Comparison of ENCODE assay signal across 20 cellular contexts in the genomic region with DNA sequence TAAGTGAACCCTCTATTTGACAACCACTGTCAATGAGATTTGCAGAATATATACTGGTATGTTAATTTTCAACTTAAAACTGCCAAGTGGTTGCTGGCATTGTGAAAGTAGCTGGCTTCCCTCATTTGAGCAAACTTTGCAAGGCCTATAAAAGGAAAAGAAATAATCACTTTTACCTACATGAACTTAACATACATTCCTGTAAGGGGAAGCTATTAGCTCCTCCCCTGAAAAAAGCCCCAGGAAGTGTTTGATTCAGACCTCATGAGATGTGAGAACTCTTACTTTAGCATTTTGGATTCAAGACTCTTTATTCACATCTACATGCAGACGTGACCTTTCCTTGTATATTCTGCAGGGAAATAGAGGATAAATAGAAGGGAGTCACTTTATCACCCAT.
A peak's percentile ranks its signal among the peaks of the same experiment; 100 is the strongest.
DNase-seq lines count a peak whose midpoint lies in the region; ATAC-seq and TF ChIP-seq lines count a peak whose summit lies in the region.
"Had no signal": no experiment of that assay in that cellular context is flagged by ENCODE, and none has a peak within 500 bp of the region (broad histone marks: within the 10 kb centered on the region; RNA-seq: fewer than 3 reads in every experiment).

No MANE protein-coding gene starts in this region.

- H3K9me3 Mint-ChIP-seq in nephron progenitor cell: no peaks in the 10 kb centered on the region
- H3K9me3 Mint-ChIP-seq: activated naive CD8-positive, alpha-beta T cell treated with anti-CD3 and anti-CD28 coated beads, Interleukin-2, amount 10 ng/mL, durations not matched to agents 7 days and 5 days had no signal

- no peak for DNase-seq in nephron progenitor cell
- no peak for DNase-seq in foreskin fibroblast
- DNase-seq in cerebellar nuclear complex (lab: John Stamatoyannopoulos, UW): no peak
- no peak for DNase-seq in OCI-LY7 (ENCODE audit: low spot score)
- DNase-seq: activated CD4-positive, alpha-beta T cell treated with anti-CD3 and anti-CD28 coated beads, Interleukin-2, amount 50 U/mL, for 48 hours; activated naive CD8-positive, alpha-beta T cell treated with anti-CD3 and anti-CD28 coated beads, Interleukin-2, amount 10 ng/mL, durations not matched to agents 7 days and 5 days; activated T-cell treated with anti-CD3 and anti-CD28 coated beads, Interleukin-2, amount 50 U/mL, for 48 hours; effector CD4-positive, alpha-beta T cell; EL; heart left ventricle; kidney glomerular epithelial cell; NCI-H1417 treated with DMSO at 0.1 percent for 48 hours; NCI-H524 treated with DMSO at 0.1 percent for 48 hours; stimulated activated CD4-positive, alpha-beta T cell treated with anti-CD3 and anti-CD28 coated beads, Interleukin-15, amount 100 ng/mL, for 24 hours had no signal

- no peaks in the 10 kb centered on the region for H3K27me3 ChIP-seq in Loucy (ENCODE audit: insufficient read depth, low read length, poor library complexity, severe bottlenecking)
- H3K27me3 ChIP-seq: cardiac muscle cell had no signal

- H3K27ac ChIP-seq in OCI-LY7 (ENCODE audit: low read depth, low read length, poor library complexity, severe bottlenecking): no peak overlapping the region
- H3K27ac ChIP-seq: cardiac muscle cell, heart left ventricle had no signal

- POLR2A ChIA-PET in OCI-LY7 (lab: Charles Lee): no interaction called here

- no peaks in the 10 kb centered on the region for H3K4me1 Mint-ChIP-seq in nephron progenitor cell
- H3K4me1 Mint-ChIP-seq: activated naive CD8-positive, alpha-beta T cell treated with anti-CD3 and anti-CD28 coated beads, Interleukin-2, amount 10 ng/mL, durations not matched to agents 7 days and 5 days had no signal

- H3K27ac Mint-ChIP-seq in nephron progenitor cell: no peak overlapping the region
- H3K27ac Mint-ChIP-seq: activated naive CD8-positive, alpha-beta T cell treated with anti-CD3 and anti-CD28 coated beads, Interleukin-2, amount 10 ng/mL, durations not matched to agents 7 days and 5 days had no signal

- H3K79me2 ChIP-seq in Loucy (ENCODE audit: insufficient read depth, low read length) (no peaks in the 10 kb centered on the region), OCI-LY7 (ENCODE audit: insufficient read depth, low read depth, low read length) (no peaks in the 10 kb centered on the region)

- peak overlapping the region; percentile 50 for H2AFZ ChIP-seq in Loucy (ENCODE audit: low read length)
- no peak overlapping the region for H2AFZ ChIP-seq in OCI-LY7 (ENCODE audit: low read length)

- no peaks in the 10 kb centered on the region for H3F3A ChIP-seq in Loucy (ENCODE audit: low read depth)

- no peaks in the 10 kb centered on the region for H3K9me3 ChIP-seq in Loucy (ENCODE audit: insufficient read depth, low read depth, low read length)
- no peaks in the 10 kb centered on the region for H3K9me3 ChIP-seq in OCI-LY7 (ENCODE audit: low read length)
- H3K9me3 ChIP-seq: heart left ventricle had no signal

- H3K9me2 ChIP-seq in Loucy (replicated peaks; ENCODE audit: low read depth, low read length) (no peaks in the 10 kb centered on the region), OCI-LY7 (ENCODE audit: insufficient read depth, low read length) (no peaks in the 10 kb centered on the region)

- no peak overlapping the region for H3K4me3 Mint-ChIP-seq in nephron progenitor cell
- H3K4me3 Mint-ChIP-seq: activated naive CD8-positive, alpha-beta T cell treated with anti-CD3 and anti-CD28 coated beads, Interleukin-2, amount 10 ng/mL, durations not matched to agents 7 days and 5 days had no signal

- TF ChIP-seq CTCF in Loucy (conservative IDR thresholded peaks at IDR 0.05; ENCODE audit: low read length) (no peak), nephron progenitor cell (IDR thresholded peaks at IDR 0.05) (no peak), foreskin fibroblast (IDR thresholded peaks at IDR 0.05; ENCODE audit: low read depth, low read length) (no peak), OCI-LY7 (conservative IDR thresholded peaks at IDR 0.05; ENCODE audit: low read length) (no peak)

- no peak overlapping the region for H3K4me2 ChIP-seq in Loucy (ENCODE audit: low read depth, low read length, poor library complexity, severe bottlenecking)
- no peak overlapping the region for H3K4me2 ChIP-seq in OCI-LY7 (ENCODE audit: low read length)

- peaks cover 5% of the 10 kb centered on the region for H3K27me3 Mint-ChIP-seq in nephron progenitor cell (ENCODE audit: low read depth, poor library complexity)
- H3K27me3 Mint-ChIP-seq: activated naive CD8-positive, alpha-beta T cell treated with anti-CD3 and anti-CD28 coated beads, Interleukin-2, amount 10 ng/mL, durations not matched to agents 7 days and 5 days had no signal

- no peak overlapping the region for H3K4me3 ChIP-seq in Loucy (ENCODE audit: low read length, poor library complexity, severe bottlenecking)
- no peak overlapping the region for H3K4me3 ChIP-seq in foreskin fibroblast (ENCODE audit: low read depth in 1 of 2, low read length in 2 of 2)
- no peak overlapping the region for H3K4me3 ChIP-seq in OCI-LY7 (ENCODE audit: low read depth, low read length, poor library complexity, severe bottlenecking)
- H3K4me3 ChIP-seq: cardiac muscle cell, heart left ventricle had no signal

- H3K36me3 ChIP-seq in Loucy (ENCODE audit: insufficient read depth, low read length): no peaks in the 10 kb centered on the region
- no peaks in the 10 kb centered on the region for H3K36me3 ChIP-seq in OCI-LY7 (ENCODE audit: insufficient read depth, low read length)
- H3K36me3 ChIP-seq: cardiac muscle cell, heart left ventricle had no signal

- intact Hi-C loops in OCI-LY7 (cut with micrococcal nuclease; ENCODE audit: unreplicated experiment): no loop called here

- no TSS peak for BruUV-seq in OCI-LY7 (replicated peaks; lab: Mats Ljungman, UMichigan)

- no peaks in the 10 kb centered on the region for H3K36me3 Mint-ChIP-seq in nephron progenitor cell (ENCODE audit: low read depth)
- H3K36me3 Mint-ChIP-seq: activated naive CD8-positive, alpha-beta T cell treated with anti-CD3 and anti-CD28 coated beads, Interleukin-2, amount 10 ng/mL, durations not matched to agents 7 days and 5 days had no signal

- H3K4me1 ChIP-seq in Loucy (ENCODE audit: insufficient read depth, low read length, poor library complexity, severe bottlenecking) (no peaks in the 10 kb centered on the region), OCI-LY7 (ENCODE audit: insufficient read depth, low read length, poor library complexity, severe bottlenecking) (no peaks in the 10 kb centered on the region)

- H4K20me1 ChIP-seq in Loucy (ENCODE audit: insufficient read depth, low read length, poor library complexity, severe bottlenecking) (no peaks in the 10 kb centered on the region), OCI-LY7 (ENCODE audit: insufficient read depth, low read length) (no peaks in the 10 kb centered on the region)

- no peak overlapping the region for H3K9ac ChIP-seq in Loucy (ENCODE audit: low read depth, low read length, poor library complexity, severe bottlenecking)

- ATAC-seq in GM18519 (IDR thresholded peaks at IDR 0.05; ENCODE audit: low FRiP score, unreplicated experiment): peak; percentile 36
- ATAC-seq in GM19468 (IDR thresholded peaks at IDR 0.05; ENCODE audit: extremely low read depth, unreplicated experiment): peak; percentile 8
- peak; percentile 41 for ATAC-seq in HG02938 (IDR thresholded peaks at IDR 0.05; ENCODE audit: unreplicated experiment)
- ATAC-seq: heart left ventricle, Panc1 had no signal

- CTCF ChIA-PET in OCI-LY7 (lab: Charles Lee; ENCODE audit: unreplicated experiment): no interaction called here
